ENCODE assay signal across 18 cellular contexts in the genomic region with DNA sequence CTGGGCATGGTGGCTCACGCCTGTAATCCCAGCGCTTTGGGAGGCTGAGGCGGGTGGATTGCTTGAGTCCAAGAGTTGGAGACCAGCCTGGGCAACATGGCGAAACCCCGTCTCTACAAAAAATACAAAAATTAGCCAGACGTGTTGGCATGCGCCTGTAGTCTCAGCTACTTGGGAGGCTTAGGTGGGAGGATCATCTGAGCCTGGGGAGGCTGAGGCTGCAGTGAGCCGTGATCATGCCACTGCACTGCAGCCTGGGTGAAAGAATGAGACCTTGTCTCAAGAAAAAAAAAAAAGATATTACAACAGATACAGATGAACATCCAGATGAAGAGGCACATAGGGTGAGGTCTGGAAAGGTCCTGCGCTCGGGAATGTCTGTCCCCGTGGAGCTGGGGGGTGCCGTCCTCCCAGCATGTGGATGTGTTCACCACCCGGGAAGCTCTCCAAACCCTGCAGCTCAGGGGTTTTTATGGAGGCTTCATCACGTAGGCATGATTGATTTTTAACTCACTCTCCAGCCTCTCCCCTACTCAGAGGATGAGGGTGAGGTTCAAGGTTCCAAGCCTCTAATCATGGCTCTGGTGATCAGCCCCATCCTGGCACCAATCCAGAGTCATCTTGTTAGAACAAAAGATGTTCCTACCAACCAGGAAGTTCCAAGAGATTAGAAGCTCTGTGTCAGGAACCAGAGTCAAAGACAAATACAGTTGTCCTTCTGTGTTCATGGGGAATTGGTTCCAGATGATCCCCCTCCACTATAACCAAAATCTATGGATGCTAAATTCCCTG.
DNase-seq lines count a peak whose midpoint lies in the region; ATAC-seq and TF ChIP-seq lines count a peak whose summit lies in the region.
"Had no signal": no experiment of that assay in that cellular context is flagged by ENCODE, and none has a peak within 500 bp of the region (broad histone marks: within the 10 kb centered on the region; RNA-seq: fewer than 3 reads in every experiment).

No MANE protein-coding gene starts in this region.

- DNase-seq in NCI-H2196 (lab: John Stamatoyannopoulos, UW; ENCODE audit: unreplicated experiment) (peak; percentile 1), NCI-H2196 treated with DMSO at 0.1 percent for 48 hours (lab: John Stamatoyannopoulos, UW; ENCODE audit: unreplicated experiment) (no peak), NCI-H1105 treated with DMSO at 0.1 percent for 48 hours (lab: John Stamatoyannopoulos, UW) (peak; percentile 17), endodermal cell (peak; percentile 14), renal cortical epithelial cell (ENCODE audit: low read depth) (peak; percentile 24), T-helper 1 cell (no peak), iPS-NIHi11 (ENCODE audit: low spot score) (no peak)
- DNase-seq in CD4-positive, alpha-beta T cell, result no peak
- DNase-seq: activated CD4-positive, CD25-positive, alpha-beta regulatory T cell; activated naive CD8-positive, alpha-beta T cell treated with anti-CD3 and anti-CD28 coated beads for 36 hours; NCI-H187; stimulated activated naive CD8-positive, alpha-beta T cell treated with anti-CD3 and anti-CD28 coated beads, Interleukin-15, amount 100 ng/mL, for 72 hours had no signal

- no peak for ATAC-seq in CD4-positive, alpha-beta T cell (ENCODE audit: poor library complexity)
- ATAC-seq: natural killer cell treated with Interleukin-12 subunit alpha and Interleukin-12 subunit beta and Interleukin-15 and Interleukin-18, amount 100 ng/mL, for 72 hours; SK-N-SH treated with all-trans-retinoic acid at 6 μM for 48 hours; stimulated activated naive CD8-positive, alpha-beta T cell treated with anti-CD3 and anti-CD28 coated beads, Interleukin-15, amount 100 ng/mL, for 72 hours had no signal

- no peak overlapping the region for H3K27ac ChIP-seq in endodermal cell (ENCODE audit: low read depth, low read length)
- H3K27ac ChIP-seq in CD4-positive, alpha-beta T cell (ENCODE audit: low read depth, low read length), result no peak overlapping the region
- H3K27ac ChIP-seq: epithelial cell of prostate, KMS-11 had no signal

- intact Hi-C loops in CD4-positive, alpha-beta T cell (cut with DNase I, micrococcal nuclease), result no loop called here

- H3K9ac ChIP-seq in endodermal cell (ENCODE audit: extremely low read depth, low read length, poor library complexity, severe bottlenecking), result no peak overlapping the region
- H3K9ac ChIP-seq: KMS-11 had no signal

- H3K36me3 ChIP-seq in endodermal cell (ENCODE audit: control insufficient read depth, insufficient read depth, low read length), result no peaks in the 10 kb centered on the region
- H3K36me3 ChIP-seq: HAP-1 had no signal

- TF ChIP-seq CTCF in endodermal cell (conservative IDR thresholded peaks at IDR 0.05), result no peak
- TF ChIP-seq CTCF in CD4-positive, alpha-beta T cell (IDR thresholded peaks at IDR 0.05), result no peak

- no peaks in the 10 kb centered on the region for H3K4me1 Mint-ChIP-seq in endodermal cell
- no peaks in the 10 kb centered on the region for H3K4me1 Mint-ChIP-seq in CD4-positive, alpha-beta T cell (ENCODE audit: low read depth)
- H3K4me1 Mint-ChIP-seq: activated naive CD8-positive, alpha-beta T cell treated with anti-CD3 and anti-CD28 coated beads for 36 hours; central memory CD8-positive, alpha-beta T cell; stimulated activated naive CD8-positive, alpha-beta T cell treated with anti-CD3 and anti-CD28 coated beads, Interleukin-15, amount 100 ng/mL, for 72 hours had no signal

- 95 to 97% methylated on average over 10 to 14 of the region's 14 CpGs for WGBS in endodermal cell (ENCODE audit: insufficient coverage in 1 of 2, insufficient read length in 1 of 2), 2 experiments

- no peaks in the 10 kb centered on the region for H3K36me3 Mint-ChIP-seq in endodermal cell (ENCODE audit: low read depth)
- no peaks in the 10 kb centered on the region for H3K36me3 Mint-ChIP-seq in CD4-positive, alpha-beta T cell (ENCODE audit: low read depth)
- H3K36me3 Mint-ChIP-seq: activated naive CD8-positive, alpha-beta T cell treated with anti-CD3 and anti-CD28 coated beads for 36 hours; natural killer cell treated with Interleukin-12 subunit alpha and Interleukin-12 subunit beta and Interleukin-15 and Interleukin-18, amount 100 ng/mL, for 72 hours had no signal

- H3K27me3 ChIP-seq in endodermal cell (ENCODE audit: control insufficient read depth, insufficient read depth, low read length, poor library complexity, severe bottlenecking), result no peaks in the 10 kb centered on the region
- H3K27me3 ChIP-seq in CD4-positive, alpha-beta T cell (ENCODE audit: control insufficient read depth, insufficient read depth, low read length), result no peaks in the 10 kb centered on the region

- POLR2A ChIA-PET in CD4-positive, alpha-beta T cell (lab: Charles Lee), result no interaction called here

- peaks cover 17% of the 10 kb centered on the region for H3K9me3 Mint-ChIP-seq in endodermal cell
- H3K9me3 Mint-ChIP-seq in CD4-positive, alpha-beta T cell, result peaks cover 5% of the 10 kb centered on the region
- H3K9me3 Mint-ChIP-seq: central memory CD8-positive, alpha-beta T cell; natural killer cell treated with Interleukin-12 subunit alpha and Interleukin-12 subunit beta and Interleukin-15 and Interleukin-18, amount 100 ng/mL, for 72 hours; stimulated activated naive CD8-positive, alpha-beta T cell treated with anti-CD3 and anti-CD28 coated beads, Interleukin-15, amount 100 ng/mL, for 72 hours had no signal

- peaks cover 3% of the 10 kb centered on the region for H3K27me3 Mint-ChIP-seq in endodermal cell (ENCODE audit: insufficient read depth)
- H3K27me3 Mint-ChIP-seq in CD4-positive, alpha-beta T cell, result no peaks in the 10 kb centered on the region
- H3K27me3 Mint-ChIP-seq: activated naive CD8-positive, alpha-beta T cell treated with anti-CD3 and anti-CD28 coated beads for 36 hours; central memory CD8-positive, alpha-beta T cell; stimulated activated naive CD8-positive, alpha-beta T cell treated with anti-CD3 and anti-CD28 coated beads, Interleukin-15, amount 100 ng/mL, for 72 hours had no signal

- CTCF ChIA-PET in CD4-positive, alpha-beta T cell (lab: Charles Lee), result no interaction called here

- H3K4me3 ChIP-seq in endodermal cell (ENCODE audit: low read length), result no peak overlapping the region
- H3K4me3 ChIP-seq: HAP-1 had no signal

- H3K27ac Mint-ChIP-seq in endodermal cell, result no peak overlapping the region
- H3K27ac Mint-ChIP-seq in CD4-positive, alpha-beta T cell, result no peak overlapping the region
- H3K27ac Mint-ChIP-seq: activated naive CD8-positive, alpha-beta T cell treated with anti-CD3 and anti-CD28 coated beads for 36 hours; natural killer cell treated with Interleukin-12 subunit alpha and Interleukin-12 subunit beta and Interleukin-15 and Interleukin-18, amount 100 ng/mL, for 72 hours; stimulated activated naive CD8-positive, alpha-beta T cell treated with anti-CD3 and anti-CD28 coated beads, Interleukin-15, amount 100 ng/mL, for 72 hours had no signal

- H3K9me3 ChIP-seq in endodermal cell (ENCODE audit: control insufficient read depth, low read length), result peaks cover 12% of the 10 kb centered on the region
- H3K9me3 ChIP-seq in CD4-positive, alpha-beta T cell (ENCODE audit: control insufficient read depth, low read length), result no peaks in the 10 kb centered on the region
- H3K9me3 ChIP-seq: HAP-1 had no signal

- no peaks in the 10 kb centered on the region for H3K4me1 ChIP-seq in endodermal cell (ENCODE audit: control insufficient read depth, insufficient read depth, low read length)
- H3K4me1 ChIP-seq: HAP-1 had no signal

- H3K4me3 Mint-ChIP-seq in endodermal cell, result no peak overlapping the region
- no peak overlapping the region for H3K4me3 Mint-ChIP-seq in CD4-positive, alpha-beta T cell
- H3K4me3 Mint-ChIP-seq: activated naive CD8-positive, alpha-beta T cell treated with anti-CD3 and anti-CD28 coated beads for 36 hours; central memory CD8-positive, alpha-beta T cell; natural killer cell treated with Interleukin-12 subunit alpha and Interleukin-12 subunit beta and Interleukin-15 and Interleukin-18, amount 100 ng/mL, for 72 hours; stimulated activated naive CD8-positive, alpha-beta T cell treated with anti-CD3 and anti-CD28 coated beads, Interleukin-15, amount 100 ng/mL, for 72 hours had no signal

Comparison
In these comparisons a context has a peak if more than half of its experiments do, and no peak if none do; other contexts are left out.
1. DNase-seq: peak in NCI-H2196 (single experiment), NCI-H1105 treated with DMSO at 0.1 percent for 48 hours (single experiment), endodermal cell (single experiment) and renal cortical epithelial cell (single experiment); none in NCI-H2196 treated with DMSO at 0.1 percent for 48 hours (single experiment), T-helper 1 cell (0 of 5), iPS-NIHi11 (single experiment) and CD4-positive, alpha-beta T cell (0 of 10).